31 cellular contexts compared by ENCODE assay signal in genomic region chr6:106147476-106147875, GRCh38.
"Had no signal": no experiment of that assay in that cellular context is flagged by ENCODE, and none has a peak within 500 bp of the region (broad histone marks: within the 10 kb centered on the region; RNA-seq: fewer than 3 reads in every experiment).

No MANE protein-coding gene starts in this region.

- H3K27ac ChIP-seq: esophagus squamous epithelium, gastrocnemius medialis, parathyroid adenoma, psoas muscle, right atrium auricular region, upper lobe of left lung, vagina had no signal

- H3K36me3 Mint-ChIP-seq: stimulated activated memory B cell treated with anti-CD40 and anti-IgM and Interleukin-4, amounts not matched to agents 10 μg/mL and 1 μg/mL and 100 μg/mL, for 72 hours had no signal

- H3K27ac Mint-ChIP-seq: activated B cell treated with CpG ODN at 0.5 μM for 24 hours; activated CD8-positive, alpha-beta T cell treated with anti-CD3 and anti-CD28 coated beads for 36 hours; activated T-cell treated with anti-CD3 and anti-CD28 coated beads, Interleukin-2, amount 50 U/mL, for 72 hours; nephron progenitor cell; stimulated activated memory B cell treated with anti-CD40 and anti-IgM and Interleukin-4, amounts not matched to agents 10 μg/mL and 1 μg/mL and 100 μg/mL, for 72 hours; stimulated activated naive CD8-positive, alpha-beta T cell treated with anti-CD3 and anti-CD28 coated beads, Interleukin-15, amount 100 ng/mL, for 72 hours had no signal

- H3K27me3 ChIP-seq: esophagus squamous epithelium, gastrocnemius medialis, right atrium auricular region, upper lobe of left lung, vagina had no signal

- H3K4me2 ChIP-seq: smooth muscle cell had no signal

- H2AFZ ChIP-seq: parathyroid adenoma had no signal

- H3K4me1 ChIP-seq: gastrocnemius medialis, parathyroid adenoma, psoas muscle, right atrium auricular region, upper lobe of left lung, vagina had no signal

- H3K9me3 Mint-ChIP-seq: nephron progenitor cell had no signal

- H3K4me3 Mint-ChIP-seq: activated B cell treated with CpG ODN at 0.5 μM for 24 hours; activated CD8-positive, alpha-beta memory T cell treated with anti-CD3 and anti-CD28 coated beads, Interleukin-2, amount 10 ng/mL, durations not matched to agents 7 days and 5 days; activated CD8-positive, alpha-beta T cell treated with anti-CD3 and anti-CD28 coated beads for 36 hours; activated T-cell treated with anti-CD3 and anti-CD28 coated beads, Interleukin-2, amount 50 U/mL, for 72 hours; nephron progenitor cell; stimulated activated memory B cell treated with anti-CD40 and anti-IgM and Interleukin-4, amounts not matched to agents 10 μg/mL and 1 μg/mL and 100 μg/mL, for 72 hours; stimulated activated naive CD8-positive, alpha-beta T cell treated with anti-CD3 and anti-CD28 coated beads, Interleukin-15, amount 100 ng/mL, for 72 hours had no signal

- H3K9ac ChIP-seq: parathyroid adenoma had no signal

- H3K79me2 ChIP-seq: parathyroid adenoma had no signal

- H3K36me3 ChIP-seq: esophagus squamous epithelium, gastrocnemius medialis, right atrium auricular region, upper lobe of left lung, vagina had no signal

- ATAC-seq: activated CD8-positive, alpha-beta memory T cell treated with anti-CD3 and anti-CD28 coated beads, Interleukin-2, amount 10 ng/mL, durations not matched to agents 7 days and 5 days; activated CD8-positive, alpha-beta T cell treated with anti-CD3 and anti-CD28 coated beads for 36 hours; activated naive CD4-positive, alpha-beta T cell treated with anti-CD3 and anti-CD28 coated beads, Interleukin-2, amount 50 U/mL, for 72 hours; activated T-cell treated with anti-CD3 and anti-CD28 coated beads, Interleukin-2, amount 50 U/mL, for 72 hours; gastrocnemius medialis; left cardiac atrium; left ventricle myocardium superior; psoas muscle; stimulated activated naive CD8-positive, alpha-beta T cell treated with anti-CD3 and anti-CD28 coated beads, Interleukin-15, amount 100 ng/mL, for 72 hours had no signal

- H3K27me3 Mint-ChIP-seq: activated B cell treated with CpG ODN at 0.5 μM for 24 hours; activated CD8-positive, alpha-beta memory T cell treated with anti-CD3 and anti-CD28 coated beads, Interleukin-2, amount 10 ng/mL, durations not matched to agents 7 days and 5 days; stimulated activated memory B cell treated with anti-CD40 and anti-IgM and Interleukin-4, amounts not matched to agents 10 μg/mL and 1 μg/mL and 100 μg/mL, for 72 hours; stimulated activated naive CD8-positive, alpha-beta T cell treated with anti-CD3 and anti-CD28 coated beads, Interleukin-15, amount 100 ng/mL, for 72 hours had no signal

- DNase-seq: activated B cell treated with CpG ODN at 0.5 μM for 24 hours; activated CD4-positive, alpha-beta T cell treated with anti-CD3 and anti-CD28 coated beads, Interleukin-2, amount 50 U/mL, for 1 hour; activated CD8-positive, alpha-beta memory T cell treated with anti-CD3 and anti-CD28 coated beads, Interleukin-2, amount 10 ng/mL, durations not matched to agents 7 days and 5 days; activated CD8-positive, alpha-beta T cell treated with anti-CD3 and anti-CD28 coated beads for 36 hours; activated naive CD4-positive, alpha-beta T cell; activated T-cell treated with anti-CD3 and anti-CD28 coated beads for 4 hours; activated T-cell treated with anti-CD3 and anti-CD28 coated beads, Interleukin-2, amount 50 U/mL, for 72 hours; effector CD8-positive, alpha-beta T cell; esophagus squamous epithelium; gastrocnemius medialis; glutamatergic neuron; islet precursor cell; left cardiac atrium; left ventricle myocardium superior; nephron progenitor cell; psoas muscle; stimulated activated CD4-positive, alpha-beta T cell treated with anti-CD3 and anti-CD28 coated beads, Interleukin-1b, Interleukin-23, amount 100 ng/mL, for 48 hours; stimulated activated CD4-positive, alpha-beta T cell treated with anti-CD3 and anti-CD28 coated beads, Interleukin-4, amount 100 ng/mL, for 4 hours; stimulated activated CD8-positive, alpha-beta memory T cell treated with anti-CD3 and anti-CD28 coated beads, Interleukin-4, amount 100 ng/mL, for 48 hours; stimulated activated naive CD8-positive, alpha-beta T cell treated with anti-CD3 and anti-CD28 coated beads, Interleukin-15, amount 100 ng/mL, for 72 hours; substantia nigra; upper lobe of left lung had no signal

- H3K4me3 ChIP-seq: esophagus squamous epithelium, gastrocnemius medialis, psoas muscle, right atrium auricular region, smooth muscle cell, upper lobe of left lung, vagina had no signal

- H3K9me3 ChIP-seq: esophagus squamous epithelium, gastrocnemius medialis, psoas muscle, right atrium auricular region, upper lobe of left lung, vagina had no signal

- FAIRE-seq: bronchial epithelial cell, colon, endometrium had no signal
